In the genomic region with DNA sequence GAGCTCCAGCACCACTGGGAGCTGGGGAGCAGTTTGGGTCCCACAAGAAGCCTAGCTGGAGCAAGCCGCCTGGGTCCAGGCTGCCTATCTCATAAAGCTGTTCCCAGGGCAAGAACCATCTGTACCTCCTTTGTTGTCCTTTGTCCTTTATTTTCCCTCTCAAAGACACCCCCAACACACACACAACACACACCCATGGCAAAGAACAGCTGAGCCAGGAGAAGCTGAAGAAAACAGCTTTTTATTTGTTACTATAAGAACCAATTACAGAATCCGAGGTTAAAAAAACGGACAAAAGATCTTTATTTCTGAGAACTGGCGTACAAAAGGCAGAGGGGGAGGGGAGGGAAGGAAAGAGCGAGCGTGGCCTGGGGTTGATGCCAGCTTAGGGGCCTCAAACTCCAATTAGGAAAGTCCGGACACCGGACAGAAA, we compare ENCODE assay signal across 8 cellular contexts. TPM values are rescaled to one million over a fixed set of nuclear protein-coding genes. Genes with fewer than 3 reads are reported as not detected.
A peak's percentile ranks its signal among the peaks of the same experiment; 100 is the strongest.
DNase-seq lines count a peak whose midpoint lies in the region; ATAC-seq and TF ChIP-seq lines count a peak whose summit lies in the region.

No MANE protein-coding gene starts in this region.

- peak overlapping the region; percentile 91 for H3K4me2 ChIP-seq in PC-9

- no peaks in the 10 kb centered on the region for H4K20me1 ChIP-seq in PC-9 (ENCODE audit: insufficient read depth)

- no peak for ATAC-seq in effector memory CD8-positive, alpha-beta T cell (replicated peaks)
- ATAC-seq in HG03045 (IDR thresholded peaks at IDR 0.05; ENCODE audit: unreplicated experiment) (no peak), HG03469 (IDR thresholded peaks at IDR 0.05; ENCODE audit: unreplicated experiment) (no peak), HG03342 (IDR thresholded peaks at IDR 0.05; ENCODE audit: unreplicated experiment) (no peak)

- H3K36me3 ChIP-seq in PC-9 (ENCODE audit: low read depth), result peaks cover 16% of the 10 kb centered on the region

- peaks cover 66% of the 10 kb centered on the region for H3F3A ChIP-seq in PC-9 (ENCODE audit: insufficient read depth, low read depth)

- H3K4me1 Mint-ChIP-seq in CD14-positive monocyte, result peaks cover 43% of the 10 kb centered on the region
- peaks cover 37 to 44% of the 10 kb centered on the region in 2 donors for H3K4me1 Mint-ChIP-seq in effector memory CD8-positive, alpha-beta T cell (ENCODE audit: low read depth in 2 of 2)

- no peaks in the 10 kb centered on the region for H3K9me3 ChIP-seq in PC-9 (ENCODE audit: insufficient read depth, low read depth)

- TF ChIP-seq CTCF in CD14-positive monocyte (IDR thresholded peaks at IDR 0.05), result no peak
- no peak for TF ChIP-seq CTCF in PC-9 (conservative IDR thresholded peaks at IDR 0.05)

- CTCF ChIA-PET in PC-9 (lab: Charles Lee), result interaction anchor here (0.6 to 0.7 kb wide), 3 partner anchors 82 to 270 kb away, joined by 3 to 8 read pairs (median 8); no protein-coding TSS in a partner anchor

- H3K27me3 ChIP-seq in PC-9 (ENCODE audit: insufficient read depth, low read depth), result no peaks in the 10 kb centered on the region

- H3K27ac ChIP-seq in PC-9, result peak overlapping the region; percentile 56; the same call in 1 of the 2 replicates

- intact Hi-C loops in CD14-positive monocyte (cut with micrococcal nuclease), result loop anchor here (5.0 to 10.0 kb wide), 4 partner anchors 59 to 272 kb away; a partner anchor contains a TSS
- intact Hi-C loops in PC-9 (cut with micrococcal nuclease; ENCODE audit: unreplicated experiment), result loop anchor here (2.0 to 5.0 kb wide), 5 partner anchors 41 to 270 kb away; a partner anchor contains a TSS

- peaks cover 0 to 2% (median 0%) of the 10 kb centered on the region in 7 donors for H3K9me3 Mint-ChIP-seq in CD14-positive monocyte
- no peaks in the 10 kb centered on the region for H3K9me3 Mint-ChIP-seq in effector memory CD8-positive, alpha-beta T cell

- no peaks in the 10 kb centered on the region for H3K9me2 ChIP-seq in PC-9 (ENCODE audit: insufficient read depth)

- POLR2A ChIA-PET in PC-9 (lab: Charles Lee; ENCODE audit: unreplicated experiment), result no interaction called here

- H2AFZ ChIP-seq in PC-9, result no peak overlapping the region

- no peak for DNase-seq in CD14-positive monocyte (ENCODE audit: low spot score)
- DNase-seq in PC-9, result no peak
- no peak for DNase-seq in effector memory CD8-positive, alpha-beta T cell
- DNase-seq in nucleus accumbens (lab: John Stamatoyannopoulos, UW), result peak in 41 of 56 donors; percentile 15 to 74 (median 42)
- DNase-seq in NCI-H2196 (lab: John Stamatoyannopoulos, UW; ENCODE audit: unreplicated experiment), result no peak

- peak overlapping the region in 6 of 7 donors; percentile 95 to 99 (median 98) for H3K27ac Mint-ChIP-seq in CD14-positive monocyte
- peak overlapping the region; percentile 98 to 99 for H3K27ac Mint-ChIP-seq in effector memory CD8-positive, alpha-beta T cell

- H3K4me3 Mint-ChIP-seq in CD14-positive monocyte, result no peak overlapping the region
- H3K4me3 Mint-ChIP-seq in effector memory CD8-positive, alpha-beta T cell, result peak overlapping the region; percentile 80 to 92

- H3K79me2 ChIP-seq in PC-9 (ENCODE audit: low read depth), result peaks cover 32% of the 10 kb centered on the region

- H3K4me3 ChIP-seq in PC-9, result no peak overlapping the region

- H3K4me1 ChIP-seq in PC-9 (replicated peaks; ENCODE audit: insufficient read depth), result peaks cover 29% of the 10 kb centered on the region

- BruUV-seq in PC-9 (replicated peaks; lab: Mats Ljungman, UMichigan), result no TSS peak

- H3K27me3 Mint-ChIP-seq in CD14-positive monocyte (ENCODE audit: low read depth in 3 of 3), result peaks cover 0 to 2% (median 0%) of the 10 kb centered on the region in 3 donors
- H3K27me3 Mint-ChIP-seq in effector memory CD8-positive, alpha-beta T cell, result no peaks in the 10 kb centered on the region

- H3K36me3 Mint-ChIP-seq in CD14-positive monocyte, result peaks cover 54 to 64% of the 10 kb centered on the region in 2 donors
- peaks cover 80% of the 10 kb centered on the region for H3K36me3 Mint-ChIP-seq in effector memory CD8-positive, alpha-beta T cell (ENCODE audit: insufficient read depth)

RNA-seq across cellular contexts. Expression of a gene that starts 1.7 kb away (rescaled TPM):
- polyA plus RNA-seq in CD14-positive monocyte, result 1 to 10 TPM; 1.8 to 2.1 TPM
- 39.3 and 40.5 TPM in 2 replicates for total RNA-seq in PC-9 (2021)

RNA-seq across cellular contexts. Expression of a gene that starts 8.7 kb away (rescaled TPM):
- polyA plus RNA-seq in CD14-positive monocyte, result 10 to 100 TPM; 14.0 to 17.6 TPM
- total RNA-seq in PC-9 (2021), result 96.6 and 120 TPM in 2 replicates

RNA-seq across cellular contexts. Expression of a gene that starts 19.3 kb away (rescaled TPM):
- polyA plus RNA-seq in CD14-positive monocyte, result 100 to 1,000 TPM; 490 to 491 TPM
- total RNA-seq in PC-9 (2021), result 1,773 and 2,008 TPM in 2 replicates

RNA-seq across cellular contexts. Expression of a gene that starts 19.6 kb away (rescaled TPM):
- polyA plus RNA-seq in CD14-positive monocyte, result 10 to 100 TPM in 1 of 2 donors, 1 to 10 TPM in 1; 7.2 to 10.6 TPM
- total RNA-seq in PC-9 (2021), result 83.2 and 84.2 TPM in 2 replicates

RNA-seq across cellular contexts. Expression of a gene that starts 20.1 kb away (rescaled TPM):
- 1 to 10 TPM in 1 of 2 donors, under 1 TPM in 1; 0.51 to 1.4 TPM for polyA plus RNA-seq in CD14-positive monocyte
- total RNA-seq in PC-9 (2021), result 6.2 and 7.0 TPM in 2 replicates

Comparison
In these comparisons a context has a peak if more than half of its experiments do, and no peak if none do; other contexts are left out.
1. DNase-seq: peak in nucleus accumbens (41 of 56); none in CD14-positive monocyte (single experiment), PC-9 (0 of 2), effector memory CD8-positive, alpha-beta T cell (0 of 3) and NCI-H2196 (single experiment).
2. H3K4me3 Mint-ChIP-seq: peak in effector memory CD8-positive, alpha-beta T cell (2 of 2); none in CD14-positive monocyte (0 of 2).